In the genomic region with DNA sequence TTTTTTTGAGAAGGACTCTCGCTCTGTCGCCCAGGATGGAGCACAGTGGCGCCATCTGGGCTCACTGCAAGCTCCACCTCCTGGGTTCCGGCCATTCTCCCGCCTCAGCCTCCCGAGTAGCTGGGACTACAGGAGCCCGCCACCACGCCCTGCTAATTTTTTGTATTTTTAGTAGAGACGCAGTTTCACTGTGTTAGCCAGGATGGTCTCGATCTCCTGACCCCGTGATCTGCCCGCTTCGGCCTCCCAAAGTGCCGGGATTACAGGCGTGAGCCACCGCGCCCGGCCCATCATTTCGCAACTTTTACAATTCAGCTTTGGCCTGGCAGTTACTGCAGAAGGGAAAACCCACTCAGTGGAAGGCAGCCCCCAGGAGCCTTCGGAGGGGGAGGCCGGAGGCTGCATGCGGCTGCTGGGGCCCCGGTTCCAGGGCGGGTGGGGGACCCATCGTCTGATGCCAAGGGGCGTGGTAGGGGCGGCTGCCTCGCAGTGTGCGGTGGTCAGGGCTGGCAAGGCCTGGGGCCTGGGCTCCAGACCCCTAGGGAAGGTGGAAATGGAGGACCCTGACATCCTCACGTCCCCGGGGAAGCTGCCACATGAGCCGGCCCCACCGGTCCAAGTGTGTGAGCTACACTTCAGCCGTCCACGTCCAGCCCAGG, we compare ENCODE assay signal across 1 cellular context.
A peak's percentile ranks its signal among the peaks of the same experiment; 100 is the strongest.
TF ChIP-seq lines count a peak whose summit lies in the region.
"Not testable (repeated sequence)": the region's sequence is repeated elsewhere in the genome, so short reads cannot be mapped to it uniquely, and the experiment has no call there.

No MANE protein-coding gene starts in this region.

TF ChIP-seq in K562, 482 proteins besides CTCF, POLR2A, EP300 and RAD21:
- TF ChIP-seq TRIM24 (IDR thresholded peaks at IDR 0.05) (peak; percentile 8 to 15; a peak in 1 of 4 replicates), SMARCA4 (IDR thresholded peaks at IDR 0.05) (peak; percentile 39; the same call in 1 of the 2 replicates), ARID1B (IDR thresholded peaks at IDR 0.05) (0 out of 2 replicates have a peak, but pooled peaks have one; percentile 14), MGA (IDR thresholded peaks at IDR 0.05) (peak; percentile 34; the same call in 1 of the 2 replicates), CEBPB (tag; IDR thresholded peaks at IDR 0.05) (peak; percentile 98), PHF20 (IDR thresholded peaks at IDR 0.05; ENCODE audit: partially characterized antibody) (peak; percentile 13), DACH1 (IDR thresholded peaks at IDR 0.05; ENCODE audit: partially characterized antibody) (peak; percentile 6), SMARCA5 (IDR thresholded peaks at IDR 0.05) (peak; percentile 57; the same call in 1 of the 2 replicates), YY1 (IDR thresholded peaks at IDR 0.05; ENCODE audit: borderline replicate concordance in 1 of 3, control insufficient read depth in 1 of 3, extremely low read depth in 1 of 3, insufficient read depth in 3 of 3, insufficient read length in 1 of 3, insufficient replicate concordance in 2 of 3, low read depth in 1 of 3, low read length in 2 of 3) (peak in 1 of 3 experiments; percentile 18), NFRKB (IDR thresholded peaks at IDR 0.05; ENCODE audit: low read depth) (peak; percentile 45; the same call in 1 of the 2 replicates), TRIM28 (IDR thresholded peaks at IDR 0.05) (peak; percentile 42; the same call in 1 of the 2 replicates), ZNF740 (CRISPR knock-in tag; IDR thresholded peaks at IDR 0.05) (0 out of 2 replicates have a peak, but pooled peaks have one; percentile 15), ARNT (IDR thresholded peaks at IDR 0.05) (peak in 1 of 2 experiments; percentile 69; a peak in 2 of 4 replicates), CEBPG (CRISPR knock-in tag; IDR thresholded peaks at IDR 0.05) (peak; percentile 66), CEBPG (tag; conservative IDR thresholded peaks at IDR 0.05 in 1 of 2, IDR thresholded peaks at IDR 0.05 in 1 of 2) (peak; percentile 45 to 90; a peak in 3 of 4 replicates)
- TF ChIP-seq, protein P1, sequence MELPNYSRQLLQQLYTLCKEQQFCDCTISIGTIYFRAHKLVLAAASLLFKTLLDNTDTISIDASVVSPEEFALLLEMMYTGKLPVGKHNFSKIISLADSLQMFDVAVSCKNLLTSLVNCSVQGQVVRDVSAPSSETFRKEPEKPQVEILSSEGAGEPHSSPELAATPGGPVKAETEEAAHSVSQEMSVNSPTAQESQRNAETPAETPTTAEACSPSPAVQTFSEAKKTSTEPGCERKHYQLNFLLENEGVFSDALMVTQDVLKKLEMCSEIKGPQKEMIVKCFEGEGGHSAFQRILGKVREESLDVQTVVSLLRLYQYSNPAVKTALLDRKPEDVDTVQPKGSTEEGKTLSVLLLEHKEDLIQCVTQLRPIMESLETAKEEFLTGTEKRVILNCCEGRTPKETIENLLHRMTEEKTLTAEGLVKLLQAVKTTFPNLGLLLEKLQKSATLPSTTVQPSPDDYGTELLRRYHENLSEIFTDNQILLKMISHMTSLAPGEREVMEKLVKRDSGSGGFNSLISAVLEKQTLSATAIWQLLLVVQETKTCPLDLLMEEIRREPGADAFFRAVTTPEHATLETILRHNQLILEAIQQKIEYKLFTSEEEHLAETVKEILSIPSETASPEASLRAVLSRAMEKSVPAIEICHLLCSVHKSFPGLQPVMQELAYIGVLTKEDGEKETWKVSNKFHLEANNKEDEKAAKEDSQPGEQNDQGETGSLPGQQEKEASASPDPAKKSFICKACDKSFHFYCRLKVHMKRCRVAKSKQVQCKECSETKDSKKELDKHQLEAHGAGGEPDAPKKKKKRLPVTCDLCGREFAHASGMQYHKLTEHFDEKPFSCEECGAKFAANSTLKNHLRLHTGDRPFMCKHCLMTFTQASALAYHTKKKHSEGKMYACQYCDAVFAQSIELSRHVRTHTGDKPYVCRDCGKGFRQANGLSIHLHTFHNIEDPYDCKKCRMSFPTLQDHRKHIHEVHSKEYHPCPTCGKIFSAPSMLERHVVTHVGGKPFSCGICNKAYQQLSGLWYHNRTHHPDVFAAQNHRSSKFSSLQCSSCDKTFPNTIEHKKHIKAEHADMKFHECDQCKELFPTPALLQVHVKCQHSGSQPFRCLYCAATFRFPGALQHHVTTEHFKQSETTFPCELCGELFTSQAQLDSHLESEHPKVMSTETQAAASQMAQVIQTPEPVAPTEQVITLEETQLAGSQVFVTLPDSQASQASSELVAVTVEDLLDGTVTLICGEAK (IDR thresholded peaks at IDR 0.05), result peak; percentile 41; the same call in 1 of the 2 replicates
- TF ChIP-seq, protein P1 (CRISPR knock-in tag; IDR thresholded peaks at IDR 0.05), result not testable (repeated sequence)
- TF ChIP-seq, protein P2, sequence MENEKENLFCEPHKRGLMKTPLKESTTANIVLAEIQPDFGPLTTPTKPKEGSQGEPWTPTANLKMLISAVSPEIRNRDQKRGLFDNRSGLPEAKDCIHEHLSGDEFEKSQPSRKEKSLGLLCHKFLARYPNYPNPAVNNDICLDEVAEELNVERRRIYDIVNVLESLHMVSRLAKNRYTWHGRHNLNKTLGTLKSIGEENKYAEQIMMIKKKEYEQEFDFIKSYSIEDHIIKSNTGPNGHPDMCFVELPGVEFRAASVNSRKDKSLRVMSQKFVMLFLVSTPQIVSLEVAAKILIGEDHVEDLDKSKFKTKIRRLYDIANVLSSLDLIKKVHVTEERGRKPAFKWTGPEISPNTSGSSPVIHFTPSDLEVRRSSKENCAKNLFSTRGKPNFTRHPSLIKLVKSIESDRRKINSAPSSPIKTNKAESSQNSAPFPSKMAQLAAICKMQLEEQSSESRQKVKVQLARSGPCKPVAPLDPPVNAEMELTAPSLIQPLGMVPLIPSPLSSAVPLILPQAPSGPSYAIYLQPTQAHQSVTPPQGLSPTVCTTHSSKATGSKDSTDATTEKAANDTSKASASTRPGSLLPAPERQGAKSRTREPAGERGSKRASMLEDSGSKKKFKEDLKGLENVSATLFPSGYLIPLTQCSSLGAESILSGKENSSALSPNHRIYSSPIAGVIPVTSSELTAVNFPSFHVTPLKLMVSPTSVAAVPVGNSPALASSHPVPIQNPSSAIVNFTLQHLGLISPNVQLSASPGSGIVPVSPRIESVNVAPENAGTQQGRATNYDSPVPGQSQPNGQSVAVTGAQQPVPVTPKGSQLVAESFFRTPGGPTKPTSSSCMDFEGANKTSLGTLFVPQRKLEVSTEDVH (IDR thresholded peaks at IDR 0.05; ENCODE audit: low read depth, partially characterized antibody), result peak; percentile 26
- TF ChIP-seq, protein P3, sequence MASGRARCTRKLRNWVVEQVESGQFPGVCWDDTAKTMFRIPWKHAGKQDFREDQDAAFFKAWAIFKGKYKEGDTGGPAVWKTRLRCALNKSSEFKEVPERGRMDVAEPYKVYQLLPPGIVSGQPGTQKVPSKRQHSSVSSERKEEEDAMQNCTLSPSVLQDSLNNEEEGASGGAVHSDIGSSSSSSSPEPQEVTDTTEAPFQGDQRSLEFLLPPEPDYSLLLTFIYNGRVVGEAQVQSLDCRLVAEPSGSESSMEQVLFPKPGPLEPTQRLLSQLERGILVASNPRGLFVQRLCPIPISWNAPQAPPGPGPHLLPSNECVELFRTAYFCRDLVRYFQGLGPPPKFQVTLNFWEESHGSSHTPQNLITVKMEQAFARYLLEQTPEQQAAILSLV (tag; IDR thresholded peaks at IDR 0.05), result 0 out of 2 replicates have a peak, but pooled peaks have one; percentile 40
- not testable (repeated sequence) for TF ChIP-seq ZNF740 (tag; IDR thresholded peaks at IDR 0.05)
